8 cellular contexts compared by ENCODE assay signal in genomic region chr2:205947621-205948495, GRCh38.
DNase-seq lines count a peak whose midpoint lies in the region; ATAC-seq, FAIRE-seq and TF ChIP-seq lines count a peak whose summit lies in the region.

No MANE protein-coding gene starts in this region.

- intact Hi-C loops in Right ventricle myocardium superior (cut with DNase I) = no loop called here

- TF ChIP-seq CTCF in LNCAP (IDR thresholded peaks at IDR 0.05) = peak; percentile 92

- DNase-seq in SK-MEL-5 (ENCODE audit: low read depth, low spot score) (peak; percentile 74), Right ventricle myocardium superior (peak; percentile 77), renal cortical epithelial cell (ENCODE audit: low read depth) (peak; percentile 55), NCI-H1048 (lab: John Stamatoyannopoulos, UW) (no peak)
- DNase-seq in activated naive CD4-positive, alpha-beta T cell treated with anti-CD3 and anti-CD28 coated beads, Interleukin-2, amount 50 U/mL, for 16 hours = peak; percentile 58

- peak; percentile 72 for FAIRE-seq in G401.6 (lab: Jason Lieb, UNC)

- ATAC-seq in GM21737 (IDR thresholded peaks at IDR 0.05; ENCODE audit: unreplicated experiment) (peak; percentile 64), Right ventricle myocardium superior (ENCODE audit: poor library complexity) (peak; percentile 91)

- in situ Hi-C loops in SK-MEL-5 (cut with HindIII; ENCODE audit: low pct_unique_long_range_greater_than_20kb, low sequenced_read_pairs) = no loop called here
